ENCODE assay signal across 8 cellular contexts in genomic region chr5:108642170-108642906, GRCh38.
DNase-seq lines count a peak whose midpoint lies in the region; ATAC-seq lines count a peak whose summit lies in the region.

No MANE protein-coding gene starts in this region.

- no peak overlapping the region for H2BK15ac ChIP-seq in mesendoderm (replicated peaks; ENCODE audit: low read depth)

- peak overlapping the region; percentile 72 for H3K4ac ChIP-seq in mesendoderm (ENCODE audit: low read depth, low read length)

- no peak overlapping the region for H4K5ac ChIP-seq in mesendoderm (ENCODE audit: low read length)

- H3K27me3 ChIP-seq in mesendoderm (ENCODE audit: insufficient read depth, low read length, poor library complexity), result no peaks in the 10 kb centered on the region

- H3K79me1 ChIP-seq in mesendoderm (ENCODE audit: low read length), result no peaks in the 10 kb centered on the region

- H3K56ac ChIP-seq in mesendoderm (ENCODE audit: low read length), result peak overlapping the region; percentile 88

- H3K36me3 ChIP-seq in mesendoderm (ENCODE audit: control insufficient read depth, insufficient read depth, low read length), result no peaks in the 10 kb centered on the region

- DNase-seq in COR-L47 (lab: John Stamatoyannopoulos, UW), result peak; percentile 76
- DNase-seq in NCI-H748 (lab: John Stamatoyannopoulos, UW; ENCODE audit: unreplicated experiment), result peak; percentile 55
- DNase-seq in activated CD4-positive, alpha-beta T cell treated with anti-CD3 and anti-CD28 coated beads, Interleukin-2, amount 50 U/mL, for 1 hour, result peak; percentile 36
- DNase-seq in ecto neural progenitor cell (ENCODE audit: low spot score), result peak; percentile 73
- DNase-seq in mesendoderm, result peak; percentile 93
- DNase-seq in stimulated activated CD8-positive, alpha-beta memory T cell treated with anti-CD3 and anti-CD28 coated beads, Interleukin-4, amount 100 ng/mL, for 48 hours, result peak; percentile 66

- H2AK5ac ChIP-seq in mesendoderm (ENCODE audit: low read length), result peak overlapping the region; percentile 92

- H4K8ac ChIP-seq in mesendoderm (ENCODE audit: low read depth, low read length), result no peak overlapping the region

- H3K23ac ChIP-seq in mesendoderm (ENCODE audit: low read length), result no peak overlapping the region

- H3K79me2 ChIP-seq in mesendoderm (ENCODE audit: control insufficient read depth, insufficient read depth, low read length), result no peaks in the 10 kb centered on the region

- H2BK120ac ChIP-seq in mesendoderm (ENCODE audit: low read depth, low read length), result peak overlapping the region; percentile 74

- peak overlapping the region; percentile 63 for H3K18ac ChIP-seq in mesendoderm (ENCODE audit: low read length)

- no CpG with 5 or more reads among the region's 4 CpGs for WGBS in mesendoderm (ENCODE audit: extremely low coverage, insufficient coverage, low lambda C conversion rate)

- peaks cover 10% of the 10 kb centered on the region for H3K4me1 ChIP-seq in mesendoderm (ENCODE audit: control insufficient read depth, low read depth, low read length)

- peak overlapping the region; percentile 92 for H2BK5ac ChIP-seq in mesendoderm (ENCODE audit: low read length)

- H3K27ac ChIP-seq in mesendoderm (ENCODE audit: low read depth, low read length), result peak overlapping the region; percentile 3

- H3K4me3 ChIP-seq in mesendoderm (ENCODE audit: low read length), result no peak overlapping the region

- no peak overlapping the region for H3K4me2 ChIP-seq in mesendoderm (ENCODE audit: low read length)

- ATAC-seq in GM19397 (IDR thresholded peaks at IDR 0.05; ENCODE audit: unreplicated experiment) (peak; percentile 97), HG03442 (IDR thresholded peaks at IDR 0.05; ENCODE audit: unreplicated experiment) (peak; percentile 99)

- peak overlapping the region; percentile 52 for H3K9ac ChIP-seq in mesendoderm (ENCODE audit: low read length)

Comparison
In these comparisons a context has a peak if more than half of its experiments do, and no peak if none do; other contexts are left out.
1. DNase-seq: peak in every context shown above with its lines; median percentile 93 in mesendoderm; 76 in COR-L47; 73 in ecto neural progenitor cell; 66 in stimulated activated CD8-positive, alpha-beta memory T cell treated with anti-CD3 and anti-CD28 coated beads, Interleukin-4, amount 100 ng/mL, for 48 hours; 55 in NCI-H748; 36 in activated CD4-positive, alpha-beta T cell treated with anti-CD3 and anti-CD28 coated beads, Interleukin-2, amount 50 U/mL, for 1 hour.